Comparison of ENCODE assay signal across 28 cellular contexts in the genomic region with DNA sequence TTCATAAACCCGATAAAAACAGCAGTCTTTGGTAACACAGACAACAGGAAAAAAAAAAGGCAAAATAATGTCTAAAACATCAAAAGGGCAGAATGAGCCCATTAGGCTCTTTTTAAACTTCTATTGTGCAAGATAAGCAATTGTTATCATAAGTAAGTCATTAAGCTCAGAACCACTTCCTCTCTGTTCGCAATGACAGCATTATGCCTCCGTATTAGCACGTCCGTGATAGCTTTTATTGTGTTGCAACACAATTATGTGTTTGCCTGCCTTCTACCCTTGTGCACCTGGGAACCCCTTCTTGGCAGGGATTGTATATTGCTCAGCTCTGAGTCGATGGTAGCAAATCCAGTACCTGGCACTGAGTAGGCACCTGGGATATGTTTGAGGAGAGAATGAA.
A peak's percentile ranks its signal among the peaks of the same experiment; 100 is the strongest.
DNase-seq lines count a peak whose midpoint lies in the region; ATAC-seq and TF ChIP-seq lines count a peak whose summit lies in the region.
"Had no signal": no experiment of that assay in that cellular context is flagged by ENCODE, and none has a peak within 500 bp of the region (broad histone marks: within the 10 kb centered on the region; RNA-seq: fewer than 3 reads in every experiment).

No MANE protein-coding gene starts in this region.

- TF ChIP-seq CTCF in mammary epithelial cell (conservative IDR thresholded peaks at IDR 0.05 in 1 of 2, IDR thresholded peaks at IDR 0.05 in 1 of 2; ENCODE audit: extremely low read depth in 1 of 2, insufficient read depth in 1 of 2, low read depth in 1 of 2, low read length in 2 of 2) = no peak

- no peaks in the 10 kb centered on the region for H3K36me3 Mint-ChIP-seq in natural killer cell treated with Interleukin-12 subunit alpha and Interleukin-12 subunit beta and Interleukin-15 and Interleukin-18, amount 100 ng/mL, for 72 hours
- H3K36me3 Mint-ChIP-seq in activated T-helper 2 cell treated with anti-CD3 and anti-CD28 coated beads, Interferon-gamma antibody, Interleukin-2, Interleukin-4, amounts not matched to agents 10 μg/mL and 5 μg/mL and 100 μg/mL, durations not matched to agents 14 hours and 24 hours and 36 hours (ENCODE audit: low read depth) = no peaks in the 10 kb centered on the region
- H3K36me3 Mint-ChIP-seq: CD4-positive, alpha-beta memory T cell had no signal

- H4K20me1 ChIP-seq in mammary epithelial cell (ENCODE audit: insufficient read depth, low read length) = no peaks in the 10 kb centered on the region

- H3K9me3 Mint-ChIP-seq in natural killer cell treated with Interleukin-12 subunit alpha and Interleukin-12 subunit beta and Interleukin-15 and Interleukin-18, amount 100 ng/mL, for 72 hours = no peaks in the 10 kb centered on the region
- no peaks in the 10 kb centered on the region for H3K9me3 Mint-ChIP-seq in stimulated activated naive CD8-positive, alpha-beta T cell treated with anti-CD3 and anti-CD28 coated beads, Interleukin-15, amount 100 ng/mL, for 72 hours
- no peaks in the 10 kb centered on the region for H3K9me3 Mint-ChIP-seq in activated T-helper 2 cell treated with anti-CD3 and anti-CD28 coated beads, Interferon-gamma antibody, Interleukin-2, Interleukin-4, amounts not matched to agents 10 μg/mL and 5 μg/mL and 100 μg/mL, durations not matched to agents 14 hours and 24 hours and 36 hours
- H3K9me3 Mint-ChIP-seq: activated naive CD4-positive, alpha-beta T cell treated with anti-CD3 and anti-CD28 coated beads for 36 hours; activated T-cell treated with anti-CD3 and anti-CD28 coated beads, Interleukin-2, amount 50 U/mL, for 72 hours; IgD-negative memory B cell; naive thymus-derived CD4-positive, alpha-beta T cell had no signal

- CTCF ChIA-PET in mammary epithelial cell (lab: Charles Lee; ENCODE audit: low non-redundant PET) = interaction anchor here (0.6 kb wide), 1 partner anchor 184 kb away, joined by 3 read pairs; no protein-coding TSS in a partner anchor

- DNase-seq in NK-92 treated with Interleukin-12 subunit alpha and Interleukin-12 subunit beta, amount 100 ng/mL, for 24 hours (lab: John Stamatoyannopoulos, UW) = peak; percentile 29
- no peak for DNase-seq in NK-92 (lab: John Stamatoyannopoulos, UW; ENCODE audit: unreplicated experiment)
- DNase-seq in NCI-H774 (lab: John Stamatoyannopoulos, UW) = peak; percentile 51
- DNase-seq in mammary epithelial cell = peak; percentile 81
- no peak for DNase-seq in natural killer cell treated with Interleukin-12 subunit alpha and Interleukin-12 subunit beta and Interleukin-15 and Interleukin-18, amount 100 ng/mL, for 72 hours (ENCODE audit: low spot score)
- DNase-seq in stimulated activated naive CD8-positive, alpha-beta T cell treated with anti-CD3 and anti-CD28 coated beads, Interleukin-15, amount 100 ng/mL, for 72 hours = no peak
- DNase-seq in activated T-helper 2 cell treated with anti-CD3 and anti-CD28 coated beads, Interferon-gamma antibody, Interleukin-2, Interleukin-4, amounts not matched to agents 10 μg/mL and 5 μg/mL and 100 μg/mL, durations not matched to agents 14 hours and 24 hours and 36 hours (ENCODE audit: low spot score) = no peak
- DNase-seq: activated CD4-positive, alpha-beta T cell treated with anti-CD3 and anti-CD28 coated beads, Interleukin-2, amount 50 U/mL, for 1 hour; activated naive CD4-positive, alpha-beta T cell treated with anti-CD3 and anti-CD28 coated beads for 36 hours; activated T-cell treated with anti-CD3 and anti-CD28 coated beads, Interleukin-2, amount 50 U/mL, for 72 hours; adrenal gland; AML-193; body of pancreas; CD4-positive, alpha-beta memory T cell; GM23248; head of caudate nucleus; HFFc6; midbrain; NCI-H526 treated with DMSO at 0.1 percent for 48 hours; PC-9; SHP77 treated with DMSO at 0.1 percent for 48 hours; stomach; SW 1271; tibial artery had no signal

- H3K4me3 ChIP-seq in mammary epithelial cell (replicated peaks in 1 of 3; ENCODE audit: insufficient read depth in 1 of 3, low read depth in 2 of 3, low read length in 3 of 3) = no peak overlapping the region
- H3K4me3 ChIP-seq: adrenal gland, body of pancreas, GM23248, PC-9, stomach, tibial artery had no signal

- 19% methylated on average over 6 of the region's 6 CpGs for whole genome bisulfite sequencing in mammary epithelial cell (ENCODE audit: low coverage, missing lambda C conversion rate)

- dilution Hi-C loops in mammary epithelial cell (cut with HindIII; ENCODE audit: low sequenced_read_pairs) = no loop called here

- no peaks in the 10 kb centered on the region for H3K27me3 ChIP-seq in mammary epithelial cell (ENCODE audit: insufficient read depth, low read length)
- H3K27me3 ChIP-seq: adrenal gland, body of pancreas, stomach, tibial artery had no signal

- no TSS peak for BruUV-seq in mammary epithelial cell (replicated peaks; lab: Mats Ljungman, UMichigan)

- no peak overlapping the region for H3K27ac ChIP-seq in mammary epithelial cell (ENCODE audit: insufficient read depth, low read depth, low read length)
- H3K27ac ChIP-seq: adrenal gland, body of pancreas, GM23248, PC-9, stomach, tibial artery had no signal

- ATAC-seq in natural killer cell treated with Interleukin-12 subunit alpha and Interleukin-12 subunit beta and Interleukin-15 and Interleukin-18, amount 100 ng/mL, for 72 hours = peak; percentile 41 to 43
- ATAC-seq in stimulated activated naive CD8-positive, alpha-beta T cell treated with anti-CD3 and anti-CD28 coated beads, Interleukin-15, amount 100 ng/mL, for 72 hours = no peak
- no peak for ATAC-seq in HG03442 (IDR thresholded peaks at IDR 0.05; ENCODE audit: unreplicated experiment)
- ATAC-seq: activated T-cell treated with anti-CD3 and anti-CD28 coated beads, Interleukin-2, amount 50 U/mL, for 72 hours; body of pancreas; naive thymus-derived CD4-positive, alpha-beta T cell; WTC11 had no signal

- H3K9ac ChIP-seq in mammary epithelial cell (ENCODE audit: insufficient read depth, low read length) = no peak overlapping the region
- H3K9ac ChIP-seq: GM23248 had no signal

- in situ Hi-C loops in mammary epithelial cell (cut with MboI; ENCODE audit: low sequenced_read_pairs in 2 of 2) = no loop called here

- H3K36me3 ChIP-seq in mammary epithelial cell (ENCODE audit: insufficient read depth, low read length) = no peaks in the 10 kb centered on the region
- H3K36me3 ChIP-seq: adrenal gland, stomach, tibial artery had no signal

- no peak overlapping the region for H3K4me2 ChIP-seq in mammary epithelial cell (ENCODE audit: insufficient read depth, low read depth, low read length)
- H3K4me2 ChIP-seq: PC-9 had no signal

- H3K27me3 Mint-ChIP-seq in natural killer cell treated with Interleukin-12 subunit alpha and Interleukin-12 subunit beta and Interleukin-15 and Interleukin-18, amount 100 ng/mL, for 72 hours = no peaks in the 10 kb centered on the region
- no peaks in the 10 kb centered on the region for H3K27me3 Mint-ChIP-seq in stimulated activated naive CD8-positive, alpha-beta T cell treated with anti-CD3 and anti-CD28 coated beads, Interleukin-15, amount 100 ng/mL, for 72 hours
- H3K27me3 Mint-ChIP-seq in activated T-helper 2 cell treated with anti-CD3 and anti-CD28 coated beads, Interferon-gamma antibody, Interleukin-2, Interleukin-4, amounts not matched to agents 10 μg/mL and 5 μg/mL and 100 μg/mL, durations not matched to agents 14 hours and 24 hours and 36 hours (ENCODE audit: low read depth) = peaks cover 3% of the 10 kb centered on the region

- H3K4me1 Mint-ChIP-seq in natural killer cell treated with Interleukin-12 subunit alpha and Interleukin-12 subunit beta and Interleukin-15 and Interleukin-18, amount 100 ng/mL, for 72 hours (ENCODE audit: low read depth in 2 of 2) = peaks cover 38 to 44% of the 10 kb centered on the region in 2 donors
- peaks cover 10% of the 10 kb centered on the region for H3K4me1 Mint-ChIP-seq in stimulated activated naive CD8-positive, alpha-beta T cell treated with anti-CD3 and anti-CD28 coated beads, Interleukin-15, amount 100 ng/mL, for 72 hours
- H3K4me1 Mint-ChIP-seq in activated T-helper 2 cell treated with anti-CD3 and anti-CD28 coated beads, Interferon-gamma antibody, Interleukin-2, Interleukin-4, amounts not matched to agents 10 μg/mL and 5 μg/mL and 100 μg/mL, durations not matched to agents 14 hours and 24 hours and 36 hours (ENCODE audit: low read depth) = peaks cover 19% of the 10 kb centered on the region
- H3K4me1 Mint-ChIP-seq: IgD-negative memory B cell had no signal

- intact Hi-C loops in mammary epithelial cell (cut with micrococcal nuclease) = loop anchor here (1.0 kb wide), 1 partner anchor 12 kb away; no protein-coding TSS in a partner anchor
- intact Hi-C loops in activated T-helper 2 cell treated with anti-CD3 and anti-CD28 coated beads, Interferon-gamma antibody, Interleukin-2, Interleukin-4, amounts not matched to agents 10 μg/mL and 5 μg/mL and 100 μg/mL, durations not matched to agents 14 hours and 24 hours and 36 hours (cut with micrococcal nuclease) = no loop called here

- no peak overlapping the region for H2AFZ ChIP-seq in mammary epithelial cell (ENCODE audit: low read depth, low read length)
- H2AFZ ChIP-seq: GM23248, PC-9 had no signal

- peak overlapping the region; percentile 64 to 79 for H3K27ac Mint-ChIP-seq in natural killer cell treated with Interleukin-12 subunit alpha and Interleukin-12 subunit beta and Interleukin-15 and Interleukin-18, amount 100 ng/mL, for 72 hours
- no peak overlapping the region for H3K27ac Mint-ChIP-seq in stimulated activated naive CD8-positive, alpha-beta T cell treated with anti-CD3 and anti-CD28 coated beads, Interleukin-15, amount 100 ng/mL, for 72 hours
- H3K27ac Mint-ChIP-seq in activated T-helper 2 cell treated with anti-CD3 and anti-CD28 coated beads, Interferon-gamma antibody, Interleukin-2, Interleukin-4, amounts not matched to agents 10 μg/mL and 5 μg/mL and 100 μg/mL, durations not matched to agents 14 hours and 24 hours and 36 hours = no peak overlapping the region
- H3K27ac Mint-ChIP-seq: activated naive CD4-positive, alpha-beta T cell treated with anti-CD3 and anti-CD28 coated beads for 36 hours; activated T-cell treated with anti-CD3 and anti-CD28 coated beads, Interleukin-2, amount 50 U/mL, for 72 hours; HFFc6; IgD-negative memory B cell; naive thymus-derived CD4-positive, alpha-beta T cell; WTC11 had no signal

- peak overlapping the region; percentile 50 for H3K4me3 Mint-ChIP-seq in natural killer cell treated with Interleukin-12 subunit alpha and Interleukin-12 subunit beta and Interleukin-15 and Interleukin-18, amount 100 ng/mL, for 72 hours
- no peak overlapping the region for H3K4me3 Mint-ChIP-seq in stimulated activated naive CD8-positive, alpha-beta T cell treated with anti-CD3 and anti-CD28 coated beads, Interleukin-15, amount 100 ng/mL, for 72 hours
- no peak overlapping the region for H3K4me3 Mint-ChIP-seq in activated T-helper 2 cell treated with anti-CD3 and anti-CD28 coated beads, Interferon-gamma antibody, Interleukin-2, Interleukin-4, amounts not matched to agents 10 μg/mL and 5 μg/mL and 100 μg/mL, durations not matched to agents 14 hours and 24 hours and 36 hours (ENCODE audit: low read depth)
- H3K4me3 Mint-ChIP-seq: activated naive CD4-positive, alpha-beta T cell treated with anti-CD3 and anti-CD28 coated beads for 36 hours; activated T-cell treated with anti-CD3 and anti-CD28 coated beads, Interleukin-2, amount 50 U/mL, for 72 hours; CD4-positive, alpha-beta memory T cell; HFFc6; IgD-negative memory B cell; naive thymus-derived CD4-positive, alpha-beta T cell; WTC11 had no signal

- peaks cover 25% of the 10 kb centered on the region for H3K4me1 ChIP-seq in mammary epithelial cell (ENCODE audit: insufficient read depth, low read length)
- H3K4me1 ChIP-seq: adrenal gland, body of pancreas, stomach, tibial artery had no signal

- H3K9me3 ChIP-seq in mammary epithelial cell (replicated peaks; ENCODE audit: insufficient read depth, low read length) = no peaks in the 10 kb centered on the region
- H3K9me3 ChIP-seq: adrenal gland, body of pancreas, stomach, tibial artery had no signal

- H3K79me2 ChIP-seq in mammary epithelial cell (ENCODE audit: insufficient read depth, low read length) = no peaks in the 10 kb centered on the region

Comparison
In these comparisons a context has a peak if more than half of its experiments do, and no peak if none do; other contexts are left out.
1. DNase-seq: peak in NK-92 treated with Interleukin-12 subunit alpha and Interleukin-12 subunit beta, amount 100 ng/mL, for 24 hours (single experiment), NCI-H774 (single experiment) and mammary epithelial cell (single experiment); none in NK-92 (single experiment), natural killer cell treated with Interleukin-12 subunit alpha and Interleukin-12 subunit beta and Interleukin-15 and Interleukin-18, amount 100 ng/mL, for 72 hours (single experiment), stimulated activated naive CD8-positive, alpha-beta T cell treated with anti-CD3 and anti-CD28 coated beads, Interleukin-15, amount 100 ng/mL, for 72 hours (0 of 2) and activated T-helper 2 cell treated with anti-CD3 and anti-CD28 coated beads, Interferon-gamma antibody, Interleukin-2, Interleukin-4, amounts not matched to agents 10 μg/mL and 5 μg/mL and 100 μg/mL, durations not matched to agents 14 hours and 24 hours and 36 hours (single experiment).
2. ATAC-seq: peak in natural killer cell treated with Interleukin-12 subunit alpha and Interleukin-12 subunit beta and Interleukin-15 and Interleukin-18, amount 100 ng/mL, for 72 hours (2 of 2); none in stimulated activated naive CD8-positive, alpha-beta T cell treated with anti-CD3 and anti-CD28 coated beads, Interleukin-15, amount 100 ng/mL, for 72 hours (single experiment) and HG03442 (single experiment).
3. H3K27ac Mint-ChIP-seq: peak in natural killer cell treated with Interleukin-12 subunit alpha and Interleukin-12 subunit beta and Interleukin-15 and Interleukin-18, amount 100 ng/mL, for 72 hours (2 of 2); none in stimulated activated naive CD8-positive, alpha-beta T cell treated with anti-CD3 and anti-CD28 coated beads, Interleukin-15, amount 100 ng/mL, for 72 hours (0 of 2) and activated T-helper 2 cell treated with anti-CD3 and anti-CD28 coated beads, Interferon-gamma antibody, Interleukin-2, Interleukin-4, amounts not matched to agents 10 μg/mL and 5 μg/mL and 100 μg/mL, durations not matched to agents 14 hours and 24 hours and 36 hours (single experiment).